In genomic region chr13:49792550-49793324, GRCh38 we compare ENCODE assay signal across 8 cellular contexts. TPM values are rescaled to one million over a fixed set of nuclear protein-coding genes. Genes with fewer than 3 reads are reported as not detected.
A peak's percentile ranks its signal among the peaks of the same experiment; 100 is the strongest.
DNase-seq lines count a peak whose midpoint lies in the region; ATAC-seq, FAIRE-seq and TF ChIP-seq lines count a peak whose summit lies in the region.

KPNA3 (minus strand) TSS chr13:49792682; CDS start chr13:49792506, 176 bp downstream.

- H3K27ac ChIP-seq in angular gyrus (ENCODE audit: low read depth, low read length) = peak within 1 kb of the TSS; percentile 93
- H3K27ac ChIP-seq in psoas muscle = peak within 1 kb of the TSS; percentile 97

- WGBS in psoas muscle, 3 donors = 0 to 1% (median 0%) methylated on average over 47 to 70 of the region's 71 CpGs

- no peak for TF ChIP-seq CTCF in psoas muscle (IDR thresholded peaks at IDR 0.05)

- intact Hi-C loops in left ventricle myocardium superior (cut with micrococcal nuclease) = no loop called here
- intact Hi-C loops in psoas muscle (cut with DNase I) = loop anchor here (1.0 to 10.0 kb wide), 5 partner anchors 34 to 1792 kb away; partner anchors contain the start of genes EBPL (in 1 of the 2) and WDFY2 (in 1 of the 2)

- peak; percentile 44 for FAIRE-seq in urothelium cell line (lab: Jason Lieb, UNC)

- H3K27me3 ChIP-seq in psoas muscle (ENCODE audit: insufficient read depth in 3 of 3, low read length in 2 of 3) = no peaks in the 10 kb centered on the region

- H3K9me3 ChIP-seq in psoas muscle = no peaks in the 10 kb centered on the region

- ATAC-seq in GM18499 (IDR thresholded peaks at IDR 0.05; ENCODE audit: insufficient read depth, unreplicated experiment) = peak; percentile 72
- ATAC-seq in HG02943 (IDR thresholded peaks at IDR 0.05; ENCODE audit: low read depth, unreplicated experiment) = peak; percentile 87
- peak; percentile 96 for ATAC-seq in left ventricle myocardium superior
- peak; percentile 93 to 95 (median 94) for ATAC-seq in psoas muscle

- H3K4me1 ChIP-seq in psoas muscle = peaks cover 33% of the 10 kb centered on the region

- peaks cover 0 to 3% of the 10 kb centered on the region in 2 donors for H3K36me3 ChIP-seq in psoas muscle (ENCODE audit: insufficient read depth in 1 of 2, low read depth in 1 of 2)

- DNase-seq in NCI-H187 (lab: John Stamatoyannopoulos, UW) (peak; percentile 93 to 98), T-helper 2 cell (peak; percentile 87 to 98 (median 91)), left ventricle myocardium superior (peak; percentile 98), psoas muscle (peak; percentile 95 to 98), urothelium cell line (ENCODE audit: low spot score) (peak; percentile 89)

- peak within 1 kb of the TSS; percentile 95 for H3K4me3 ChIP-seq in psoas muscle

RNA-seq across cellular contexts. Expression of gene KPNA3, which starts in this region (rescaled TPM):
- total RNA-seq in left ventricle myocardium superior (61.8 TPM), psoas muscle (100 to 1,000 TPM; 127 to 157 (median 147) TPM)
- 100 to 1,000 TPM in 1 of 3 donors, 10 to 100 TPM in 2; 32.3 to 114 (median 69.5) TPM for polyA plus RNA-seq in psoas muscle

Comparison
In these comparisons a context has a peak if more than half of its experiments do, and no peak if none do; other contexts are left out.
1. Peak in every context shown above with its lines: DNase-seq, ATAC-seq, H3K4me3 ChIP-seq and H3K27ac ChIP-seq.